In the genomic region with DNA sequence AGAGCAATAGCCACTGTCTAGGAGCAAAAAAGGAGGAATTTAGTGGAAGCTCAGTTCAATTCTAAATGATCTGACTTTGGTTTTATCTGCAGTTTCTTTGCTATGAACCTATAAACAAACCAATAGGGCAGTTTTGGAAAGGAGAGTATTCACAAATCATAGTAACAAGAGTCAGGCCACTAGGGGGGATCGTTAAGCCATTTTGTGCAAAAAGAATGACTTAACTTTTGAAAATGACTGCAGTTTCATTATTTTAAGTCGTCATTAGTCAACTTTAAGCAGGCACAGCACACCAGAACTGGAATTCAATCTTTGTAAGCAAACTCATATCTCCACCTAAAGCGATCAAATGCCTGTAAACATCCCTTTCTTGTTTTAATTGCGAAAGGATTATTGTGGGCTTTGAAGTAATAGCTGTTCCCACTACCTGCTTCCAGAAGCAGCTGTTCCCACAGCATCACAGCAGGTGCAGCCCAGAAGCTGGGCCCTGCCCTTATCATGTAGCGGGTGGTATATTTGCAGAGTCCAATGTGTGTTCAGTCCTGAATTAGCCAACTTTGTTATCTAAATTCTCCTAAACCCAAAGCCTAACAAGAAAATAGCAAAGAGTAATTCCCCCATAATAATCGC, we compare ENCODE assay signal across 9 cellular contexts. TPM values are rescaled to one million over a fixed set of nuclear protein-coding genes. Genes with fewer than 3 reads are reported as not detected.
A peak's percentile ranks its signal among the peaks of the same experiment; 100 is the strongest.
DNase-seq lines count a peak whose midpoint lies in the region; ATAC-seq and TF ChIP-seq lines count a peak whose summit lies in the region.
"Had no signal": no experiment of that assay in that cellular context is flagged by ENCODE, and none has a peak within 500 bp of the region (broad histone marks: within the 10 kb centered on the region; RNA-seq: fewer than 3 reads in every experiment).

No MANE protein-coding gene starts in this region.

- CTCF ChIA-PET in activated CD8-positive, alpha-beta T cell treated with anti-CD3 and anti-CD28 coated beads for 36 hours (lab: Charles Lee): interaction anchor here (0.7 to 3.0 kb wide), 10 partner anchors 8 to 743 kb away, joined by 3 to 11 read pairs (median 5); no protein-coding TSS in a partner anchor
- CTCF ChIA-PET in activated CD8-positive, alpha-beta T cell treated with anti-CD3 and anti-CD28 coated beads, Interleukin-2, amount 10 ng/mL, durations not matched to agents 7 days and 5 days (lab: Charles Lee): interaction anchor here (1.2 to 3.4 kb wide), 4 partner anchors 14 to 743 kb away, joined by 5 to 15 read pairs (median 9); no protein-coding TSS in a partner anchor
- CTCF ChIA-PET in CD8-positive, alpha-beta memory T cell (lab: Charles Lee): no interaction called here
- CTCF ChIA-PET in T-cell (lab: Charles Lee): interaction anchor here in 1 of 2 donors (1.2 kb wide), 1 partner anchor 14 kb away, joined by 3 read pairs; no protein-coding TSS in a partner anchor

- no peaks in the 10 kb centered on the region for H3K9me3 ChIP-seq in CD8-positive, alpha-beta memory T cell (ENCODE audit: low read length)
- H3K9me3 ChIP-seq: SJSA1 had no signal

- no peak for ATAC-seq in activated CD8-positive, alpha-beta T cell treated with anti-CD3 and anti-CD28 coated beads for 36 hours
- no peak for ATAC-seq in activated CD8-positive, alpha-beta T cell treated with anti-CD3 and anti-CD28 coated beads, Interleukin-2, amount 10 ng/mL, durations not matched to agents 7 days and 5 days
- no peak for ATAC-seq in T-cell (replicated peaks in 1 of 4)

- no peak overlapping the region for H3K27ac ChIP-seq in CD8-positive, alpha-beta memory T cell (ENCODE audit: low read depth, low read length)
- H3K27ac ChIP-seq: SJSA1 had no signal

- H3K36me3 Mint-ChIP-seq in activated CD8-positive, alpha-beta T cell treated with anti-CD3 and anti-CD28 coated beads for 36 hours (ENCODE audit: low read depth): no peaks in the 10 kb centered on the region
- H3K36me3 Mint-ChIP-seq in activated CD8-positive, alpha-beta T cell treated with anti-CD3 and anti-CD28 coated beads, Interleukin-2, amount 10 ng/mL, durations not matched to agents 7 days and 5 days (ENCODE audit: low read depth): no peaks in the 10 kb centered on the region
- no peaks in the 10 kb centered on the region for H3K36me3 Mint-ChIP-seq in CD8-positive, alpha-beta memory T cell
- no peaks in the 10 kb centered on the region for H3K36me3 Mint-ChIP-seq in T-cell

- H3K27me3 Mint-ChIP-seq in activated CD8-positive, alpha-beta T cell treated with anti-CD3 and anti-CD28 coated beads for 36 hours: peaks cover 32% of the 10 kb centered on the region
- peaks cover 24% of the 10 kb centered on the region for H3K27me3 Mint-ChIP-seq in activated CD8-positive, alpha-beta T cell treated with anti-CD3 and anti-CD28 coated beads, Interleukin-2, amount 10 ng/mL, durations not matched to agents 7 days and 5 days (ENCODE audit: low read depth)
- H3K27me3 Mint-ChIP-seq in CD8-positive, alpha-beta memory T cell: peaks cover 11 to 43% of the 10 kb centered on the region in 2 donors
- H3K27me3 Mint-ChIP-seq in T-cell: peaks cover 15 to 24% of the 10 kb centered on the region in 2 donors

- H3K27ac Mint-ChIP-seq in activated CD8-positive, alpha-beta T cell treated with anti-CD3 and anti-CD28 coated beads for 36 hours: no peak overlapping the region
- H3K27ac Mint-ChIP-seq in activated CD8-positive, alpha-beta T cell treated with anti-CD3 and anti-CD28 coated beads, Interleukin-2, amount 10 ng/mL, durations not matched to agents 7 days and 5 days: no peak overlapping the region
- no peak overlapping the region for H3K27ac Mint-ChIP-seq in CD8-positive, alpha-beta memory T cell
- no peak overlapping the region for H3K27ac Mint-ChIP-seq in T-cell

- no peaks in the 10 kb centered on the region for H3K36me3 ChIP-seq in CD8-positive, alpha-beta memory T cell (ENCODE audit: insufficient read depth, low read length)
- H3K36me3 ChIP-seq: SJSA1 had no signal

- POLR2A ChIA-PET in activated CD8-positive, alpha-beta T cell treated with anti-CD3 and anti-CD28 coated beads for 36 hours (lab: Charles Lee): interaction anchor here (1.4 kb wide), 1 partner anchor 9 kb away, joined by 4 read pairs; no protein-coding TSS in a partner anchor
- POLR2A ChIA-PET in activated CD8-positive, alpha-beta T cell treated with anti-CD3 and anti-CD28 coated beads, Interleukin-2, amount 10 ng/mL, durations not matched to agents 7 days and 5 days (lab: Charles Lee): no interaction called here
- POLR2A ChIA-PET in CD8-positive, alpha-beta memory T cell (lab: Charles Lee): no interaction called here
- POLR2A ChIA-PET in T-cell (lab: Charles Lee): no interaction called here

- peak; percentile 17 for TF ChIP-seq CTCF in activated CD8-positive, alpha-beta T cell treated with anti-CD3 and anti-CD28 coated beads for 36 hours (IDR thresholded peaks at IDR 0.05)
- TF ChIP-seq CTCF in retinal pigment epithelial cell (conservative IDR thresholded peaks at IDR 0.05; ENCODE audit: low read depth, low read length): peak; percentile 51

- H3K9me3 Mint-ChIP-seq in activated CD8-positive, alpha-beta T cell treated with anti-CD3 and anti-CD28 coated beads for 36 hours: no peaks in the 10 kb centered on the region
- H3K9me3 Mint-ChIP-seq in activated CD8-positive, alpha-beta T cell treated with anti-CD3 and anti-CD28 coated beads, Interleukin-2, amount 10 ng/mL, durations not matched to agents 7 days and 5 days (ENCODE audit: insufficient read depth): no peaks in the 10 kb centered on the region
- no peaks in the 10 kb centered on the region for H3K9me3 Mint-ChIP-seq in CD8-positive, alpha-beta memory T cell
- no peaks in the 10 kb centered on the region for H3K9me3 Mint-ChIP-seq in T-cell

- no peaks in the 10 kb centered on the region for H3K27me3 ChIP-seq in CD8-positive, alpha-beta memory T cell (ENCODE audit: insufficient read depth, low read length, poor library complexity, severe bottlenecking)

- no peak overlapping the region for H3K4me3 Mint-ChIP-seq in activated CD8-positive, alpha-beta T cell treated with anti-CD3 and anti-CD28 coated beads for 36 hours
- no peak overlapping the region for H3K4me3 Mint-ChIP-seq in activated CD8-positive, alpha-beta T cell treated with anti-CD3 and anti-CD28 coated beads, Interleukin-2, amount 10 ng/mL, durations not matched to agents 7 days and 5 days
- H3K4me3 Mint-ChIP-seq in CD8-positive, alpha-beta memory T cell: no peak overlapping the region
- H3K4me3 Mint-ChIP-seq in T-cell: no peak overlapping the region

- DNase-seq in activated CD8-positive, alpha-beta T cell treated with anti-CD3 and anti-CD28 coated beads for 36 hours: peak; percentile 39
- no peak for DNase-seq in activated CD8-positive, alpha-beta T cell treated with anti-CD3 and anti-CD28 coated beads, Interleukin-2, amount 10 ng/mL, durations not matched to agents 7 days and 5 days
- peak; percentile 51 for DNase-seq in NCI-H1417 treated with DMSO at 0.1 percent for 48 hours (lab: John Stamatoyannopoulos, UW)
- DNase-seq in cerebellar cortex (ENCODE audit: low spot score): peak; percentile 7
- DNase-seq in retinal pigment epithelial cell (ENCODE audit: low read depth): no peak
- DNase-seq in NOMO-1 (lab: John Stamatoyannopoulos, UW; ENCODE audit: unreplicated experiment in 2 of 2): no peak
- no peak for DNase-seq in CD8-positive, alpha-beta memory T cell
- no peak for DNase-seq in T-cell

- peaks cover 20% of the 10 kb centered on the region for H3K4me1 Mint-ChIP-seq in activated CD8-positive, alpha-beta T cell treated with anti-CD3 and anti-CD28 coated beads for 36 hours (ENCODE audit: low read depth)
- H3K4me1 Mint-ChIP-seq in activated CD8-positive, alpha-beta T cell treated with anti-CD3 and anti-CD28 coated beads, Interleukin-2, amount 10 ng/mL, durations not matched to agents 7 days and 5 days (ENCODE audit: low read depth): no peaks in the 10 kb centered on the region
- H3K4me1 Mint-ChIP-seq in CD8-positive, alpha-beta memory T cell: peaks cover 0 to 3% (median 0%) of the 10 kb centered on the region in 3 donors
- H3K4me1 Mint-ChIP-seq in T-cell: peaks cover 4 to 5% (median 4%) of the 10 kb centered on the region in 3 donors

- intact Hi-C loops in activated CD8-positive, alpha-beta T cell treated with anti-CD3 and anti-CD28 coated beads for 36 hours (cut with micrococcal nuclease): loop anchor here (2.0 kb wide), 1 partner anchor 50 kb away; no protein-coding TSS in a partner anchor

- H3K4me3 ChIP-seq in retinal pigment epithelial cell (ENCODE audit: low read length): no peak overlapping the region
- no peak overlapping the region for H3K4me3 ChIP-seq in CD8-positive, alpha-beta memory T cell (ENCODE audit: low read length)
- H3K4me3 ChIP-seq: SJSA1 had no signal

- H3K4me1 ChIP-seq in CD8-positive, alpha-beta memory T cell (ENCODE audit: insufficient read depth, low read length): no peaks in the 10 kb centered on the region

RNA-seq across cellular contexts. Expression of a gene that starts 51.5 kb away (rescaled TPM):
- total RNA-seq in activated CD8-positive, alpha-beta T cell treated with anti-CD3 and anti-CD28 coated beads for 36 hours: not detected
- not detected for total RNA-seq in activated CD8-positive, alpha-beta T cell treated with anti-CD3 and anti-CD28 coated beads, Interleukin-2, amount 10 ng/mL, durations not matched to agents 7 days and 5 days
- total RNA-seq in CD8-positive, alpha-beta memory T cell: not detected
- not detected for polyA plus RNA-seq in CD8-positive, alpha-beta memory T cell
- not detected for total RNA-seq in T-cell
- total RNA-seq: SJSA1 had no signal

RNA-seq across cellular contexts. Expression of a gene that starts 59.2 kb away (rescaled TPM):
- 1 to 10 TPM; 7.5 to 7.7 TPM for total RNA-seq in activated CD8-positive, alpha-beta T cell treated with anti-CD3 and anti-CD28 coated beads for 36 hours
- total RNA-seq in activated CD8-positive, alpha-beta T cell treated with anti-CD3 and anti-CD28 coated beads, Interleukin-2, amount 10 ng/mL, durations not matched to agents 7 days and 5 days: 1 to 10 TPM; 7.7 to 7.9 TPM
- total RNA-seq in CD8-positive, alpha-beta memory T cell: 1 to 10 TPM; 6.6 to 6.9 TPM
- 1.9 TPM for polyA plus RNA-seq in CD8-positive, alpha-beta memory T cell
- 1 to 10 TPM; 2.0 to 4.0 (median 3.4) TPM for total RNA-seq in T-cell

Comparison
In these comparisons a context has a peak if more than half of its experiments do, and no peak if none do; other contexts are left out.
1. DNase-seq: peak in activated CD8-positive, alpha-beta T cell treated with anti-CD3 and anti-CD28 coated beads for 36 hours (single experiment), NCI-H1417 treated with DMSO at 0.1 percent for 48 hours (single experiment) and cerebellar cortex (single experiment); none in activated CD8-positive, alpha-beta T cell treated with anti-CD3 and anti-CD28 coated beads, Interleukin-2, amount 10 ng/mL, durations not matched to agents 7 days and 5 days (single experiment), retinal pigment epithelial cell (single experiment), NOMO-1 (0 of 2), CD8-positive, alpha-beta memory T cell (0 of 5) and T-cell (0 of 34).